Comparison of ENCODE assay signal across 27 cellular contexts in genomic region chr7:114152314-114152938, GRCh38.
"Had no signal": no experiment of that assay in that cellular context is flagged by ENCODE, and none has a peak within 500 bp of the region (broad histone marks: within the 10 kb centered on the region; RNA-seq: fewer than 3 reads in every experiment).

No MANE protein-coding gene starts in this region.

- H3K9me3 ChIP-seq: esophagus squamous epithelium, gastrocnemius medialis, left ventricle myocardium inferior, tibial artery had no signal

- DNase-seq: activated CD4-positive, alpha-beta memory T cell treated with anti-CD3 and anti-CD28 coated beads, Interleukin-2, amount 10 ng/mL, durations not matched to agents 7 days and 5 days; activated CD4-positive, alpha-beta T cell treated with anti-CD3 and anti-CD28 coated beads, Interleukin-2, amount 10 ng/mL, durations not matched to agents 24 days and 14 days; activated CD8-positive, alpha-beta memory T cell treated with anti-CD3 and anti-CD28 coated beads, Interleukin-2, amount 10 ng/mL, durations not matched to agents 7 days and 5 days; activated T-cell treated with anti-CD3 and anti-CD28 coated beads for 4 hours; aorta; brain microvascular endothelial cell; effector memory CD8-positive, alpha-beta T cell; esophagus squamous epithelium; gastrocnemius medialis; hippocampal formation; immature natural killer cell; kidney glomerular epithelial cell; left ventricle myocardium inferior; naive thymus-derived CD8-positive, alpha-beta T cell; small intestine; stimulated activated CD4-positive, alpha-beta T cell treated with anti-CD3 and anti-CD28 coated beads, Interleukin-2, amount 100 ng/mL, for 24 hours; stimulated activated naive CD8-positive, alpha-beta T cell treated with anti-CD3 and anti-CD28 coated beads, Interleukin-15, amount 100 ng/mL, for 72 hours; T-helper 17 cell; tibial artery had no signal

- H3K9me3 Mint-ChIP-seq: activated CD4-positive, alpha-beta memory T cell treated with anti-CD3 and anti-CD28 coated beads, Interleukin-2, amount 10 ng/mL, durations not matched to agents 7 days and 5 days; activated CD4-positive, alpha-beta T cell treated with anti-CD3 and anti-CD28 coated beads, Interleukin-2, amount 10 ng/mL, durations not matched to agents 24 days and 14 days; activated naive CD4-positive, alpha-beta T cell treated with anti-CD3 and anti-CD28 coated beads, Interleukin-2, amount 50 U/mL, for 72 hours; activated T-helper 1 cell treated with anti-CD3 and anti-CD28 coated beads, Interleukin-12 subunit alpha, Interleukin-12 subunit beta, Interleukin-2, Interleukin-4 antibody, amounts not matched to agents 30 ng/mL and 10 ng/mL and 1 ng/mL, durations not matched to agents 14 hours and 24 hours and 36 hours; central memory CD8-positive, alpha-beta T cell; mesothelial cell of epicardium; neural progenitor cell; stimulated activated effector memory CD8-positive, alpha-beta T cell treated with anti-CD3 and anti-CD28 coated beads, Interleukin-12 subunit alpha, Interleukin-12 subunit beta, amount 100 ng/mL, for 72 hours; stimulated activated naive CD8-positive, alpha-beta T cell treated with anti-CD3 and anti-CD28 coated beads, Interleukin-15, amount 100 ng/mL, for 72 hours had no signal

- H3K36me3 Mint-ChIP-seq: activated CD8-positive, alpha-beta memory T cell treated with anti-CD3 and anti-CD28 coated beads, Interleukin-2, amount 10 ng/mL, durations not matched to agents 7 days and 5 days; activated naive CD4-positive, alpha-beta T cell treated with anti-CD3 and anti-CD28 coated beads, Interleukin-2, amount 50 U/mL, for 72 hours; immature natural killer cell; mesothelial cell of epicardium; naive thymus-derived CD8-positive, alpha-beta T cell; neural progenitor cell; stimulated activated effector memory CD8-positive, alpha-beta T cell treated with anti-CD3 and anti-CD28 coated beads, Interleukin-12 subunit alpha, Interleukin-12 subunit beta, amount 100 ng/mL, for 72 hours had no signal

- H3K27ac ChIP-seq: brain microvascular endothelial cell, esophagus squamous epithelium, gastrocnemius medialis, left ventricle myocardium inferior, neural progenitor cell, tibial artery had no signal

- H3K9ac ChIP-seq: neural progenitor cell had no signal

- H3K27ac Mint-ChIP-seq: activated CD4-positive, alpha-beta memory T cell treated with anti-CD3 and anti-CD28 coated beads, Interleukin-2, amount 10 ng/mL, durations not matched to agents 7 days and 5 days; activated CD4-positive, alpha-beta T cell treated with anti-CD3 and anti-CD28 coated beads, Interleukin-2, amount 10 ng/mL, durations not matched to agents 24 days and 14 days; activated CD8-positive, alpha-beta memory T cell treated with anti-CD3 and anti-CD28 coated beads, Interleukin-2, amount 10 ng/mL, durations not matched to agents 7 days and 5 days; activated naive CD4-positive, alpha-beta T cell treated with anti-CD3 and anti-CD28 coated beads, Interleukin-2, amount 50 U/mL, for 72 hours; activated T-helper 1 cell treated with anti-CD3 and anti-CD28 coated beads, Interleukin-12 subunit alpha, Interleukin-12 subunit beta, Interleukin-2, Interleukin-4 antibody, amounts not matched to agents 30 ng/mL and 10 ng/mL and 1 ng/mL, durations not matched to agents 14 hours and 24 hours and 36 hours; effector memory CD8-positive, alpha-beta T cell; immature natural killer cell; mesothelial cell of epicardium; naive thymus-derived CD8-positive, alpha-beta T cell; neural progenitor cell; stimulated activated effector memory CD8-positive, alpha-beta T cell treated with anti-CD3 and anti-CD28 coated beads, Interleukin-12 subunit alpha, Interleukin-12 subunit beta, amount 100 ng/mL, for 72 hours; stimulated activated naive CD8-positive, alpha-beta T cell treated with anti-CD3 and anti-CD28 coated beads, Interleukin-15, amount 100 ng/mL, for 72 hours; T-helper 17 cell had no signal

- H3K4me2 ChIP-seq: neural progenitor cell had no signal

- H3K4me3 Mint-ChIP-seq: activated CD4-positive, alpha-beta memory T cell treated with anti-CD3 and anti-CD28 coated beads, Interleukin-2, amount 10 ng/mL, durations not matched to agents 7 days and 5 days; activated CD4-positive, alpha-beta T cell treated with anti-CD3 and anti-CD28 coated beads, Interleukin-2, amount 10 ng/mL, durations not matched to agents 24 days and 14 days; activated CD8-positive, alpha-beta memory T cell treated with anti-CD3 and anti-CD28 coated beads, Interleukin-2, amount 10 ng/mL, durations not matched to agents 7 days and 5 days; activated T-helper 1 cell treated with anti-CD3 and anti-CD28 coated beads, Interleukin-12 subunit alpha, Interleukin-12 subunit beta, Interleukin-2, Interleukin-4 antibody, amounts not matched to agents 30 ng/mL and 10 ng/mL and 1 ng/mL, durations not matched to agents 14 hours and 24 hours and 36 hours; central memory CD8-positive, alpha-beta T cell; effector memory CD8-positive, alpha-beta T cell; immature natural killer cell; mesothelial cell of epicardium; naive thymus-derived CD8-positive, alpha-beta T cell; neural progenitor cell; stimulated activated effector memory CD8-positive, alpha-beta T cell treated with anti-CD3 and anti-CD28 coated beads, Interleukin-12 subunit alpha, Interleukin-12 subunit beta, amount 100 ng/mL, for 72 hours; stimulated activated naive CD8-positive, alpha-beta T cell treated with anti-CD3 and anti-CD28 coated beads, Interleukin-15, amount 100 ng/mL, for 72 hours; T-helper 17 cell had no signal

- FAIRE-seq: colon, small intestine had no signal

- ATAC-seq: activated CD8-positive, alpha-beta memory T cell treated with anti-CD3 and anti-CD28 coated beads, Interleukin-2, amount 10 ng/mL, durations not matched to agents 7 days and 5 days; activated naive CD4-positive, alpha-beta T cell treated with anti-CD3 and anti-CD28 coated beads, Interleukin-2, amount 50 U/mL, for 72 hours; effector memory CD8-positive, alpha-beta T cell; gastrocnemius medialis; naive thymus-derived CD8-positive, alpha-beta T cell; sciatic nerve; stimulated activated effector memory CD8-positive, alpha-beta T cell treated with anti-CD3 and anti-CD28 coated beads, Interleukin-12 subunit alpha, Interleukin-12 subunit beta, amount 100 ng/mL, for 72 hours; stimulated activated naive CD8-positive, alpha-beta T cell treated with anti-CD3 and anti-CD28 coated beads, Interleukin-15, amount 100 ng/mL, for 72 hours; T-helper 17 cell had no signal

- H3K4me3 ChIP-seq: esophagus squamous epithelium, gastrocnemius medialis, left ventricle myocardium inferior, neural progenitor cell, tibial artery had no signal

- H3K27me3 Mint-ChIP-seq: activated CD4-positive, alpha-beta T cell treated with anti-CD3 and anti-CD28 coated beads, Interleukin-2, amount 10 ng/mL, durations not matched to agents 24 days and 14 days; central memory CD8-positive, alpha-beta T cell; effector memory CD8-positive, alpha-beta T cell; stimulated activated naive CD8-positive, alpha-beta T cell treated with anti-CD3 and anti-CD28 coated beads, Interleukin-15, amount 100 ng/mL, for 72 hours had no signal

- H2AFZ ChIP-seq: neural progenitor cell had no signal

- H3K36me3 ChIP-seq: brain microvascular endothelial cell, esophagus squamous epithelium, gastrocnemius medialis, left ventricle myocardium inferior, neural progenitor cell, tibial artery had no signal

- H3K27me3 ChIP-seq: brain microvascular endothelial cell, esophagus squamous epithelium, gastrocnemius medialis, neural progenitor cell, tibial artery had no signal

- H3K4me1 ChIP-seq: esophagus squamous epithelium, left ventricle myocardium inferior, tibial artery had no signal

- H3K4me1 Mint-ChIP-seq: activated CD4-positive, alpha-beta memory T cell treated with anti-CD3 and anti-CD28 coated beads, Interleukin-2, amount 10 ng/mL, durations not matched to agents 7 days and 5 days; activated CD4-positive, alpha-beta T cell treated with anti-CD3 and anti-CD28 coated beads, Interleukin-2, amount 10 ng/mL, durations not matched to agents 24 days and 14 days; activated CD8-positive, alpha-beta memory T cell treated with anti-CD3 and anti-CD28 coated beads, Interleukin-2, amount 10 ng/mL, durations not matched to agents 7 days and 5 days; central memory CD8-positive, alpha-beta T cell; immature natural killer cell; naive thymus-derived CD8-positive, alpha-beta T cell; stimulated activated effector memory CD8-positive, alpha-beta T cell treated with anti-CD3 and anti-CD28 coated beads, Interleukin-12 subunit alpha, Interleukin-12 subunit beta, amount 100 ng/mL, for 72 hours; stimulated activated naive CD8-positive, alpha-beta T cell treated with anti-CD3 and anti-CD28 coated beads, Interleukin-15, amount 100 ng/mL, for 72 hours had no signal
